In the genomic region with DNA sequence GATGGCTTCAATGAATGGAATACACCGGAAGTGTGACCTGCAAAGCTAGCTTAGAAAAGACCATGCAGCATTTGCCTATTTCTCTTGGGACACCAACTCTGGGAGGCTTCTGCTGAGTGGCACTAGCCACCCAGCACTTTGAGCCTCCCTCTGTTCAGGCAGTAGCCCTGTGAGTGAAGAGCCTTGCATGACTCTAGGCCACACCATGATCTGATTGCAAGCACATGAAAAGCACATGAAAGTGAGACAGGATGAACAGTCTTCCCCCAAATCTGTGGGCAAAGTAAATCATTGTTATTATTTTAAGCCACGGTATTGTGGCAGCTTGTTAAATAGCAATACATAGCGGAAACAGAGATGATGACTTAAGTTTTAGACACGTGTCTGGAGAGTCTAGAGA, we compare ENCODE assay signal across 9 cellular contexts.
DNase-seq lines count a peak whose midpoint lies in the region; ATAC-seq and TF ChIP-seq lines count a peak whose summit lies in the region.
"Had no signal": no experiment of that assay in that cellular context is flagged by ENCODE, and none has a peak within 500 bp of the region (broad histone marks: within the 10 kb centered on the region; RNA-seq: fewer than 3 reads in every experiment).

No MANE protein-coding gene starts in this region.

- peak overlapping the region; percentile 83 for H3K4me3 ChIP-seq in MM.1S (ENCODE audit: low read length)

- H3K9me3 Mint-ChIP-seq in effector memory CD8-positive, alpha-beta T cell: no peaks in the 10 kb centered on the region

- TF ChIP-seq CTCF in MM.1S (IDR thresholded peaks at IDR 0.05; ENCODE audit: low read length) (no peak), GM10266 (IDR thresholded peaks at IDR 0.05; ENCODE audit: control insufficient read depth, insufficient read depth, low read depth, missing control alignments) (no peak)

- no peak overlapping the region for H2AFZ ChIP-seq in MM.1S (ENCODE audit: low read length)

- H3K27me3 Mint-ChIP-seq in effector memory CD8-positive, alpha-beta T cell: no peaks in the 10 kb centered on the region

- no peaks in the 10 kb centered on the region for H3K9me2 ChIP-seq in MM.1S (replicated peaks; ENCODE audit: insufficient read depth, low read length)

- peak; percentile 61 for TF ChIP-seq POLR2A in GM15510 (IDR thresholded peaks at IDR 0.05; ENCODE audit: borderline replicate concordance, extremely low read depth, insufficient read length)

- peak overlapping the region; percentile 78 for H3K9ac ChIP-seq in MM.1S (ENCODE audit: low read length)

- peaks cover 74% of the 10 kb centered on the region for H3F3A ChIP-seq in MM.1S (ENCODE audit: insufficient read depth, low read length)

- H3K4me1 ChIP-seq in MM.1S (ENCODE audit: low read length): peaks cover 62% of the 10 kb centered on the region

- H3K36me3 Mint-ChIP-seq in effector memory CD8-positive, alpha-beta T cell (ENCODE audit: insufficient read depth): peaks cover 25% of the 10 kb centered on the region

- intact Hi-C loops in head of caudate nucleus (cut with DNase I): no loop called here

- peaks cover 35 to 46% of the 10 kb centered on the region in 2 donors for H3K4me1 Mint-ChIP-seq in effector memory CD8-positive, alpha-beta T cell (ENCODE audit: low read depth in 2 of 2)

- no peaks in the 10 kb centered on the region for H3K9me3 ChIP-seq in MM.1S (replicated peaks; ENCODE audit: insufficient read depth, low read length)

- peaks cover 90% of the 10 kb centered on the region for H3K79me2 ChIP-seq in MM.1S (ENCODE audit: low read length)

- no peak overlapping the region for H3K27ac Mint-ChIP-seq in effector memory CD8-positive, alpha-beta T cell

- no peak overlapping the region for H3K4me3 Mint-ChIP-seq in effector memory CD8-positive, alpha-beta T cell

- peak overlapping the region; percentile 84 for H3K4me2 ChIP-seq in MM.1S (ENCODE audit: low read depth, low read length)

- no peaks in the 10 kb centered on the region for H3K27me3 ChIP-seq in MM.1S (replicated peaks; ENCODE audit: insufficient read depth, low read length)

- peaks cover 8% of the 10 kb centered on the region; the same call in 1 of the 2 replicates for H3K36me3 ChIP-seq in MM.1S (replicated peaks; ENCODE audit: insufficient read depth, low read length)

- peak; percentile 30 for ATAC-seq in GM21367 (IDR thresholded peaks at IDR 0.05; ENCODE audit: unreplicated experiment)
- ATAC-seq in effector memory CD8-positive, alpha-beta T cell (replicated peaks): peak; percentile 42

- DNase-seq in MM.1S (peak; percentile 90), GM10266 (ENCODE audit: extremely low spot score) (no peak), midbrain (lab: John Stamatoyannopoulos, UW) (no peak), head of caudate nucleus (no peak), T-helper 9 cell (no peak)
- DNase-seq in effector memory CD8-positive, alpha-beta T cell: peak in 2 of 3 experiments; percentile 26 to 30
- DNase-seq: NCI-H2081 had no signal

- peaks cover 26% of the 10 kb centered on the region for H4K20me1 ChIP-seq in MM.1S (ENCODE audit: insufficient read depth, low read length)

- peak overlapping the region; percentile 95 for H3K27ac ChIP-seq in MM.1S (ENCODE audit: low read length)

Comparison
In these comparisons a context has a peak if more than half of its experiments do, and no peak if none do; other contexts are left out.
1. DNase-seq: peak in MM.1S (single experiment) and effector memory CD8-positive, alpha-beta T cell (2 of 3); none in GM10266 (single experiment), midbrain (single experiment), head of caudate nucleus (0 of 42) and T-helper 9 cell (single experiment).